1 cellular context compared by ENCODE assay signal in the genomic region with DNA sequence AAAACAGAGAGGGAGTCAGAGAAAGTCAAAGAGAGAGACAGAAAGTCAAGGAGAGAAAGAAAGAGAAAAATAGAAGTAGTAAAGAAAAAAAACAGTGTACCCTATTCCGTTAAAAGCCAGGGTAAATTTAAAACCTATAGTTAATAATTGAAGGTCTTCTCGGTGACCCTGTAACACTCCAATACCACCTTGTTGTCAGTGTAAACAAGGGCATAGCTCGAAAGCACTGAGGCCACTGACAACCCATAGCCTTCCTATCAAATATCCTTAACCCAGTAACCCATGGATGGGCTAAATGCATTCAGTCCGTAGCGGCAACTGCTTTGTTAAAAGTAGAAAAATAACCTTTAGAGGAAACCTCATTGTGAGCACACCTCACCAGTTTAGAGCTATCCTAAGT.
TF ChIP-seq lines count a peak whose summit lies in the region.

No MANE protein-coding gene starts in this region.

TF ChIP-seq in HepG2, 621 proteins besides CTCF, POLR2A, EP300 and RAD21 (continued from another document):
- TF ChIP-seq, protein P1, sequence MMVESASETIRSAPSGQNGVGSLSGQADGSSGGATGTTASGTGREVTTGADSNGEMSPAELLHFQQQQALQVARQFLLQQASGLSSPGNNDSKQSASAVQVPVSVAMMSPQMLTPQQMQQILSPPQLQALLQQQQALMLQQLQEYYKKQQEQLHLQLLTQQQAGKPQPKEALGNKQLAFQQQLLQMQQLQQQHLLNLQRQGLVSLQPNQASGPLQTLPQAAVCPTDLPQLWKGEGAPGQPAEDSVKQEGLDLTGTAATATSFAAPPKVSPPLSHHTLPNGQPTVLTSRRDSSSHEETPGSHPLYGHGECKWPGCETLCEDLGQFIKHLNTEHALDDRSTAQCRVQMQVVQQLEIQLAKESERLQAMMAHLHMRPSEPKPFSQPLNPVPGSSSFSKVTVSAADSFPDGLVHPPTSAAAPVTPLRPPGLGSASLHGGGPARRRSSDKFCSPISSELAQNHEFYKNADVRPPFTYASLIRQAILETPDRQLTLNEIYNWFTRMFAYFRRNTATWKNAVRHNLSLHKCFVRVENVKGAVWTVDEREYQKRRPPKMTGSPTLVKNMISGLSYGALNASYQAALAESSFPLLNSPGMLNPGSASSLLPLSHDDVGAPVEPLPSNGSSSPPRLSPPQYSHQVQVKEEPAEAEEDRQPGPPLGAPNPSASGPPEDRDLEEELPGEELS (CRISPR knock-in tag; IDR thresholded peaks at IDR 0.05) = 0 out of 2 replicates have a peak, but pooled peaks have one; percentile 27
- TF ChIP-seq FOXA1 (IDR thresholded peaks at IDR 0.05) = no peak
- TF ChIP-seq FOXA1 (CRISPR knock-in tag; IDR thresholded peaks at IDR 0.05) = peak; percentile 59
- TF ChIP-seq, protein P2, sequence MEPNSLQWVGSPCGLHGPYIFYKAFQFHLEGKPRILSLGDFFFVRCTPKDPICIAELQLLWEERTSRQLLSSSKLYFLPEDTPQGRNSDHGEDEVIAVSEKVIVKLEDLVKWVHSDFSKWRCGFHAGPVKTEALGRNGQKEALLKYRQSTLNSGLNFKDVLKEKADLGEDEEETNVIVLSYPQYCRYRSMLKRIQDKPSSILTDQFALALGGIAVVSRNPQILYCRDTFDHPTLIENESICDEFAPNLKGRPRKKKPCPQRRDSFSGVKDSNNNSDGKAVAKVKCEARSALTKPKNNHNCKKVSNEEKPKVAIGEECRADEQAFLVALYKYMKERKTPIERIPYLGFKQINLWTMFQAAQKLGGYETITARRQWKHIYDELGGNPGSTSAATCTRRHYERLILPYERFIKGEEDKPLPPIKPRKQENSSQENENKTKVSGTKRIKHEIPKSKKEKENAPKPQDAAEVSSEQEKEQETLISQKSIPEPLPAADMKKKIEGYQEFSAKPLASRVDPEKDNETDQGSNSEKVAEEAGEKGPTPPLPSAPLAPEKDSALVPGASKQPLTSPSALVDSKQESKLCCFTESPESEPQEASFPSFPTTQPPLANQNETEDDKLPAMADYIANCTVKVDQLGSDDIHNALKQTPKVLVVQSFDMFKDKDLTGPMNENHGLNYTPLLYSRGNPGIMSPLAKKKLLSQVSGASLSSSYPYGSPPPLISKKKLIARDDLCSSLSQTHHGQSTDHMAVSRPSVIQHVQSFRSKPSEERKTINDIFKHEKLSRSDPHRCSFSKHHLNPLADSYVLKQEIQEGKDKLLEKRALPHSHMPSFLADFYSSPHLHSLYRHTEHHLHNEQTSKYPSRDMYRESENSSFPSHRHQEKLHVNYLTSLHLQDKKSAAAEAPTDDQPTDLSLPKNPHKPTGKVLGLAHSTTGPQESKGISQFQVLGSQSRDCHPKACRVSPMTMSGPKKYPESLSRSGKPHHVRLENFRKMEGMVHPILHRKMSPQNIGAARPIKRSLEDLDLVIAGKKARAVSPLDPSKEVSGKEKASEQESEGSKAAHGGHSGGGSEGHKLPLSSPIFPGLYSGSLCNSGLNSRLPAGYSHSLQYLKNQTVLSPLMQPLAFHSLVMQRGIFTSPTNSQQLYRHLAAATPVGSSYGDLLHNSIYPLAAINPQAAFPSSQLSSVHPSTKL (CRISPR knock-in tag; IDR thresholded peaks at IDR 0.05) = peak; percentile 31; the same call in 1 of the 2 replicates
- peak; percentile 90 for TF ChIP-seq FOXA3 (CRISPR knock-in tag; IDR thresholded peaks at IDR 0.05)
- no peak for TF ChIP-seq ZNF367 (CRISPR knock-in tag; IDR thresholded peaks at IDR 0.05; ENCODE audit: borderline replicate concordance)
- no peak for TF ChIP-seq KAT8 (CRISPR knock-in tag; IDR thresholded peaks at IDR 0.05)
- no peak for TF ChIP-seq ZNF33A (CRISPR knock-in tag; IDR thresholded peaks at IDR 0.05; ENCODE audit: borderline replicate concordance)
- peak; percentile 76 for TF ChIP-seq BCL6 (CRISPR knock-in tag; IDR thresholded peaks at IDR 0.05)
- TF ChIP-seq NR2F2 (IDR thresholded peaks at IDR 0.05; ENCODE audit: borderline replicate concordance, low read depth) = 0 out of 2 replicates have a peak, but pooled peaks have one; percentile 33
- TF ChIP-seq, protein P3, sequence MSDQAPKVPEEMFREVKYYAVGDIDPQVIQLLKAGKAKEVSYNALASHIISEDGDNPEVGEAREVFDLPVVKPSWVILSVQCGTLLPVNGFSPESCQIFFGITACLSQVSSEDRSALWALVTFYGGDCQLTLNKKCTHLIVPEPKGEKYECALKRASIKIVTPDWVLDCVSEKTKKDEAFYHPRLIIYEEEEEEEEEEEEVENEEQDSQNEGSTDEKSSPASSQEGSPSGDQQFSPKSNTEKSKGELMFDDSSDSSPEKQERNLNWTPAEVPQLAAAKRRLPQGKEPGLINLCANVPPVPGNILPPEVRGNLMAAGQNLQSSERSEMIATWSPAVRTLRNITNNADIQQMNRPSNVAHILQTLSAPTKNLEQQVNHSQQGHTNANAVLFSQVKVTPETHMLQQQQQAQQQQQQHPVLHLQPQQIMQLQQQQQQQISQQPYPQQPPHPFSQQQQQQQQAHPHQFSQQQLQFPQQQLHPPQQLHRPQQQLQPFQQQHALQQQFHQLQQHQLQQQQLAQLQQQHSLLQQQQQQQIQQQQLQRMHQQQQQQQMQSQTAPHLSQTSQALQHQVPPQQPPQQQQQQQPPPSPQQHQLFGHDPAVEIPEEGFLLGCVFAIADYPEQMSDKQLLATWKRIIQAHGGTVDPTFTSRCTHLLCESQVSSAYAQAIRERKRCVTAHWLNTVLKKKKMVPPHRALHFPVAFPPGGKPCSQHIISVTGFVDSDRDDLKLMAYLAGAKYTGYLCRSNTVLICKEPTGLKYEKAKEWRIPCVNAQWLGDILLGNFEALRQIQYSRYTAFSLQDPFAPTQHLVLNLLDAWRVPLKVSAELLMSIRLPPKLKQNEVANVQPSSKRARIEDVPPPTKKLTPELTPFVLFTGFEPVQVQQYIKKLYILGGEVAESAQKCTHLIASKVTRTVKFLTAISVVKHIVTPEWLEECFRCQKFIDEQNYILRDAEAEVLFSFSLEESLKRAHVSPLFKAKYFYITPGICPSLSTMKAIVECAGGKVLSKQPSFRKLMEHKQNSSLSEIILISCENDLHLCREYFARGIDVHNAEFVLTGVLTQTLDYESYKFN (CRISPR knock-in tag; conservative IDR thresholded peaks at IDR 0.05) = peak; percentile 51
- no peak for TF ChIP-seq ZNF501 (CRISPR knock-in tag; IDR thresholded peaks at IDR 0.05)
- TF ChIP-seq AKAP8 (CRISPR knock-in tag; IDR thresholded peaks at IDR 0.05) = no peak
- no peak for TF ChIP-seq FOXP1 (IDR thresholded peaks at IDR 0.05)
- TF ChIP-seq FOXP1 (CRISPR knock-in tag; IDR thresholded peaks at IDR 0.05) = peak; percentile 67
- peak; percentile 62 for TF ChIP-seq RARA (CRISPR knock-in tag; IDR thresholded peaks at IDR 0.05)
TF ChIP-seq in HepG2: peak in this region for 11.
